ENCODE assay signal across 8 cellular contexts in genomic region chr2:69828913-69829242, GRCh38.
DNase-seq lines count a peak whose midpoint lies in the region; ATAC-seq lines count a peak whose summit lies in the region.

No MANE protein-coding gene starts in this region.

- H3K4me1 ChIP-seq in muscle layer of colon (ENCODE audit: insufficient read depth, low read length), result peaks cover 22% of the 10 kb centered on the region

- ATAC-seq in GM18502 (IDR thresholded peaks at IDR 0.05; ENCODE audit: poor library complexity, unreplicated experiment) (peak; percentile 1), HG03135 (IDR thresholded peaks at IDR 0.05; ENCODE audit: unreplicated experiment) (peak; percentile 4), HG03196 (IDR thresholded peaks at IDR 0.05; ENCODE audit: unreplicated experiment) (no peak)

- H3K4me3 ChIP-seq in muscle layer of colon (ENCODE audit: low read depth in 1 of 2, low read length in 2 of 2), result peak overlapping the region; percentile 81 to 99

- peak overlapping the region; percentile 92 for H3K9ac ChIP-seq in muscle layer of colon (ENCODE audit: low read length)

- H3K27me3 ChIP-seq in muscle layer of colon (ENCODE audit: control insufficient read depth in 1 of 2, insufficient read depth in 2 of 2, low read length in 2 of 2), result no peaks in the 10 kb centered on the region

- H3K9me3 ChIP-seq in muscle layer of colon (ENCODE audit: low read length), result no peaks in the 10 kb centered on the region

- H3K27ac ChIP-seq in muscle layer of colon (ENCODE audit: low read depth, low read length), result peak overlapping the region; percentile 70

- DNase-seq in brain pericyte (ENCODE audit: low read depth, low spot score) (peak; percentile 27), germinal center (ENCODE audit: low spot score) (no peak), UCSD-AML1 (lab: John Stamatoyannopoulos, UW; ENCODE audit: unreplicated experiment) (no peak), inferior parietal cortex (ENCODE audit: extremely low spot score) (no peak)

- H3K36me3 ChIP-seq in muscle layer of colon (ENCODE audit: insufficient read depth, low read length), result peaks cover 5% of the 10 kb centered on the region
